1 cellular context compared by ENCODE assay signal in genomic region chr11:11841121-11841604, GRCh38.
TF ChIP-seq lines count a peak whose summit lies in the region.

No MANE protein-coding gene starts in this region.

TF ChIP-seq in HepG2, 621 proteins besides CTCF, POLR2A, EP300 and RAD21 (continued from another document):
- TF ChIP-seq PRDM15 (CRISPR knock-in tag; IDR thresholded peaks at IDR 0.05) (0 out of 2 replicates have a peak, but pooled peaks have one; percentile 7), CSRNP1 (CRISPR knock-in tag; IDR thresholded peaks at IDR 0.05) (no peak), ZNF674 (CRISPR knock-in tag; IDR thresholded peaks at IDR 0.05; ENCODE audit: low read depth) (peak; percentile 10; the same call in 1 of the 2 replicates), BRCA1 (CRISPR knock-in tag; IDR thresholded peaks at IDR 0.05) (0 out of 2 replicates have a peak, but pooled peaks have one; percentile 7), PRMT3 (CRISPR knock-in tag; IDR thresholded peaks at IDR 0.05; ENCODE audit: borderline replicate concordance, low read depth) (no peak), NR3C1 (CRISPR knock-in tag; IDR thresholded peaks at IDR 0.05) (no peak), ZNF572 (CRISPR knock-in tag; IDR thresholded peaks at IDR 0.05) (no peak), ZNF562 (CRISPR knock-in tag; IDR thresholded peaks at IDR 0.05; ENCODE audit: borderline replicate concordance) (no peak), KLF13 (CRISPR knock-in tag; IDR thresholded peaks at IDR 0.05) (no peak), ZFY (CRISPR knock-in tag; IDR thresholded peaks at IDR 0.05) (no peak), PHB2 (IDR thresholded peaks at IDR 0.05; ENCODE audit: partially characterized antibody) (no peak), RERE (CRISPR knock-in tag; IDR thresholded peaks at IDR 0.05; ENCODE audit: low read depth) (no peak), ZNF800 (CRISPR knock-in tag; IDR thresholded peaks at IDR 0.05) (no peak), ZNF557 (CRISPR knock-in tag; IDR thresholded peaks at IDR 0.05) (0 out of 2 replicates have a peak, but pooled peaks have one; percentile 17), ZNF773 (CRISPR knock-in tag; IDR thresholded peaks at IDR 0.05; ENCODE audit: borderline replicate concordance) (no peak), ZNF788 (CRISPR knock-in tag; IDR thresholded peaks at IDR 0.05; ENCODE audit: borderline replicate concordance) (no peak)
- TF ChIP-seq, protein P1, sequence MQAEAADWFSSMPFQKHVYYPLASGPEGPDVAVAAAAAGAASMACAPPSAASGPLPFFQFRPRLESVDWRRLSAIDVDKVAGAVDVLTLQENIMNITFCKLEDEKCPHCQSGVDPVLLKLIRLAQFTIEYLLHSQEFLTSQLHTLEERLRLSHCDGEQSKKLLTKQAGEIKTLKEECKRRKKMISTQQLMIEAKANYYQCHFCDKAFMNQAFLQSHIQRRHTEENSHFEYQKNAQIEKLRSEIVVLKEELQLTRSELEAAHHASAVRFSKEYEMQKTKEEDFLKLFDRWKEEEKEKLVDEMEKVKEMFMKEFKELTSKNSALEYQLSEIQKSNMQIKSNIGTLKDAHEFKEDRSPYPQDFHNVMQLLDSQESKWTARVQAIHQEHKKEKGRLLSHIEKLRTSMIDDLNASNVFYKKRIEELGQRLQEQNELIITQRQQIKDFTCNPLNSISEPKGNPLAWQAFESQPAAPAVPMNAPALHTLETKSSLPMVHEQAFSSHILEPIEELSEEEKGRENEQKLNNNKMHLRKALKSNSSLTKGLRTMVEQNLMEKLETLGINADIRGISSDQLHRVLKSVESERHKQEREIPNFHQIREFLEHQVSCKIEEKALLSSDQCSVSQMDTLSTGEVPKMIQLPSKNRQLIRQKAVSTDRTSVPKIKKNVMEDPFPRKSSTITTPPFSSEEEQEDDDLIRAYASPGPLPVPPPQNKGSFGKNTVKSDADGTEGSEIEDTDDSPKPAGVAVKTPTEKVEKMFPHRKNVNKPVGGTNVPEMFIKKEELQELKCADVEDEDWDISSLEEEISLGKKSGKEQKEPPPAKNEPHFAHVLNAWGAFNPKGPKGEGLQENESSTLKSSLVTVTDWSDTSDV (CRISPR knock-in tag; IDR thresholded peaks at IDR 0.05), result 0 out of 2 replicates have a peak, but pooled peaks have one; percentile 4
- TF ChIP-seq, protein P2, sequence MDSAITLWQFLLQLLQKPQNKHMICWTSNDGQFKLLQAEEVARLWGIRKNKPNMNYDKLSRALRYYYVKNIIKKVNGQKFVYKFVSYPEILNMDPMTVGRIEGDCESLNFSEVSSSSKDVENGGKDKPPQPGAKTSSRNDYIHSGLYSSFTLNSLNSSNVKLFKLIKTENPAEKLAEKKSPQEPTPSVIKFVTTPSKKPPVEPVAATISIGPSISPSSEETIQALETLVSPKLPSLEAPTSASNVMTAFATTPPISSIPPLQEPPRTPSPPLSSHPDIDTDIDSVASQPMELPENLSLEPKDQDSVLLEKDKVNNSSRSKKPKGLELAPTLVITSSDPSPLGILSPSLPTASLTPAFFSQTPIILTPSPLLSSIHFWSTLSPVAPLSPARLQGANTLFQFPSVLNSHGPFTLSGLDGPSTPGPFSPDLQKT (CRISPR knock-in tag; IDR thresholded peaks at IDR 0.05; ENCODE audit: borderline replicate concordance), result no peak
- TF ChIP-seq, protein P3, sequence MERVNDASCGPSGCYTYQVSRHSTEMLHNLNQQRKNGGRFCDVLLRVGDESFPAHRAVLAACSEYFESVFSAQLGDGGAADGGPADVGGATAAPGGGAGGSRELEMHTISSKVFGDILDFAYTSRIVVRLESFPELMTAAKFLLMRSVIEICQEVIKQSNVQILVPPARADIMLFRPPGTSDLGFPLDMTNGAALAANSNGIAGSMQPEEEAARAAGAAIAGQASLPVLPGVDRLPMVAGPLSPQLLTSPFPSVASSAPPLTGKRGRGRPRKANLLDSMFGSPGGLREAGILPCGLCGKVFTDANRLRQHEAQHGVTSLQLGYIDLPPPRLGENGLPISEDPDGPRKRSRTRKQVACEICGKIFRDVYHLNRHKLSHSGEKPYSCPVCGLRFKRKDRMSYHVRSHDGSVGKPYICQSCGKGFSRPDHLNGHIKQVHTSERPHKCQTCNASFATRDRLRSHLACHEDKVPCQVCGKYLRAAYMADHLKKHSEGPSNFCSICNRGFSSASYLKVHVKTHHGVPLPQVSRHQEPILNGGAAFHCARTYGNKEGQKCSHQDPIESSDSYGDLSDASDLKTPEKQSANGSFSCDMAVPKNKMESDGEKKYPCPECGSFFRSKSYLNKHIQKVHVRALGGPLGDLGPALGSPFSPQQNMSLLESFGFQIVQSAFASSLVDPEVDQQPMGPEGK (CRISPR knock-in tag; IDR thresholded peaks at IDR 0.05), result peak; percentile 55
